Comparison of ENCODE assay signal across 1 cellular context in genomic region chr11:27420217-27420616, GRCh38.
TF ChIP-seq lines count a peak whose summit lies in the region.

No MANE protein-coding gene starts in this region.

TF ChIP-seq in WTC11, 78 proteins besides CTCF, POLR2A, EP300 and RAD21 (continued from another document):
- TF ChIP-seq ZNF532 (CRISPR knock-in tag; IDR thresholded peaks at IDR 0.05; ENCODE audit: borderline replicate concordance) (no peak), USF1 (CRISPR knock-in tag; IDR thresholded peaks at IDR 0.05) (no peak), ETV6 (CRISPR knock-in tag; IDR thresholded peaks at IDR 0.05) (no peak)
